ENCODE assay signal across 10 cellular contexts in genomic region chr5:132462856-132463745, GRCh38. TPM values are rescaled to one million over a fixed set of nuclear protein-coding genes. Genes with fewer than 3 reads are reported as not detected.
A peak's percentile ranks its signal among the peaks of the same experiment; 100 is the strongest.
DNase-seq lines count a peak whose midpoint lies in the region; ATAC-seq and TF ChIP-seq lines count a peak whose summit lies in the region.
"Had no signal": no experiment of that assay in that cellular context is flagged by ENCODE, and none has a peak within 500 bp of the region (broad histone marks: within the 10 kb centered on the region; RNA-seq: fewer than 3 reads in every experiment).

No MANE protein-coding gene starts in this region.

- peaks cover 0 to 4% (median 0%) of the 10 kb centered on the region in 3 donors for H3K27me3 Mint-ChIP-seq in CD14-positive monocyte (ENCODE audit: low read depth in 3 of 3)
- H3K27me3 Mint-ChIP-seq in natural killer cell (ENCODE audit: low read depth in 2 of 2): no peaks in the 10 kb centered on the region

- H3K27ac ChIP-seq in KOPT-K1 (ENCODE audit: low read depth, low read length, poor library complexity, severe bottlenecking) (peak overlapping the region; percentile 99), duodenal mucosa (ENCODE audit: low read depth, low read length) (peak overlapping the region; percentile 84)

- H3K27me3 ChIP-seq in duodenal mucosa (ENCODE audit: control insufficient read depth in 1 of 2, insufficient read depth in 2 of 2, low read length in 2 of 2): no peaks in the 10 kb centered on the region

- TF ChIP-seq CTCF in CD14-positive monocyte (IDR thresholded peaks at IDR 0.05) (no peak), natural killer cell (IDR thresholded peaks at IDR 0.05) (no peak)

- H3K27ac Mint-ChIP-seq in CD14-positive monocyte (peak overlapping the region in 4 of 7 donors; percentile 46 to 92 (median 69)), natural killer cell (peak overlapping the region; percentile 97 to 100)

- peak overlapping the region in 1 of 2 donors; percentile 12 for H3K4me3 ChIP-seq in duodenal mucosa (ENCODE audit: low read depth in 1 of 2, low read length in 2 of 2)

- ATAC-seq in natural killer cell (no peak), GM21723 (IDR thresholded peaks at IDR 0.05; ENCODE audit: unreplicated experiment) (no peak), GM19023 (IDR thresholded peaks at IDR 0.05; ENCODE audit: unreplicated experiment) (no peak)

- intact Hi-C loops in CD14-positive monocyte (cut with micrococcal nuclease) (loop anchor here (5.0 kb wide), 2 partner anchors 34 to 36 kb away; no protein-coding TSS in a partner anchor), natural killer cell (cut with micrococcal nuclease) (no loop called here)

- H3K4me1 ChIP-seq in duodenal mucosa (ENCODE audit: control insufficient read depth in 1 of 2, insufficient read depth in 2 of 2, low read length in 2 of 2): peaks cover 98 to 99% of the 10 kb centered on the region in 2 donors

- H3K9me3 Mint-ChIP-seq in CD14-positive monocyte (peaks cover 0 to 2% (median 0%) of the 10 kb centered on the region in 7 donors), natural killer cell (peaks cover 0 to 3% of the 10 kb centered on the region in 2 donors)

- H3K4me1 Mint-ChIP-seq in CD14-positive monocyte (peaks cover 100% of the 10 kb centered on the region), natural killer cell (peaks cover 97 to 99% of the 10 kb centered on the region in 2 donors)

- peak overlapping the region; percentile 41 to 49 for H3K9ac ChIP-seq in duodenal mucosa (ENCODE audit: low read depth in 1 of 2, low read length in 2 of 2)

- no peak overlapping the region for H3K4me3 Mint-ChIP-seq in CD14-positive monocyte
- H3K4me3 Mint-ChIP-seq in natural killer cell: peak overlapping the region; percentile 80

- DNase-seq in CD14-positive monocyte (ENCODE audit: low spot score): no peak
- DNase-seq in natural killer cell: peak; percentile 15
- DNase-seq in midbrain (lab: John Stamatoyannopoulos, UW): no peak
- DNase-seq in NCI-H1092 treated with DMSO at 0.1 percent for 48 hours (lab: John Stamatoyannopoulos, UW): no peak
- DNase-seq: NCI-H446 treated with DMSO at 0.1 percent for 48 hours; stimulated activated CD4-positive, alpha-beta T cell treated with anti-CD3 and anti-CD28 coated beads, Interleukin-12 subunit alpha, Interleukin-12 subunit beta, amount 100 ng/mL, for 4 hours had no signal

- H3K36me3 ChIP-seq in KOPT-K1 (ENCODE audit: insufficient read depth, low read length) (peaks cover 55% of the 10 kb centered on the region), duodenal mucosa (ENCODE audit: control insufficient read depth in 1 of 2, insufficient read depth in 2 of 2, low read length in 2 of 2) (peaks cover 0 to 10% of the 10 kb centered on the region in 2 donors)

- H3K36me3 Mint-ChIP-seq in CD14-positive monocyte (peaks cover 26 to 32% of the 10 kb centered on the region in 2 donors), natural killer cell (no peaks in the 10 kb centered on the region)

- no peaks in the 10 kb centered on the region for H3K9me3 ChIP-seq in KOPT-K1 (ENCODE audit: insufficient read depth, low read length, poor library complexity, severe bottlenecking)
- H3K9me3 ChIP-seq in duodenal mucosa (ENCODE audit: control insufficient read depth in 1 of 2, low read length in 2 of 2): no peaks in the 10 kb centered on the region

RNA-seq across cellular contexts. Expression of gene IRF1, which starts 27.5 kb away (rescaled TPM):
- 100 to 1,000 TPM; 125 to 129 TPM for polyA plus RNA-seq in CD14-positive monocyte
- 1,000 to 10,000 TPM; 1,190 to 1,513 (median 1,282) TPM for total RNA-seq in natural killer cell
